35 cellular contexts compared by ENCODE assay signal in the genomic region with DNA sequence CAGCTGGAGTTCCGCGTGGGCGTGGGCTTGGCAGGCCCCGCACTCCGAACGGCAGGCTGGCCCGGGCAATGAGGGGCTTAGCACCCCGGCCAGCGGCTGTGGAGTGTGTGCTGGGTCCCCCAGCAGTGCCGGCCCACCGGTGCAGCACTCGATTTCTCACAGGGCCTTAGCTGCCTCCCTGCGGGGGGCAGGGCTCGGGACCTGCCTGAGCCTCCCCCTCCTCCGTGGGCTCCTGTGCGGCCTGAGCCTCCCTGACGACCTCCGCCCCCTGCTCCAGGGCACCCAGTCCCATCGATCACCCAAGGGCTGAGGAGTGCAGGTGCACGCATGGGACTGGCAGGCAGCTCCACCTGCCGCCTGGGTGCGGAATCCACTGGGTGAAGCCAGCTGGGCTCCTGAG.
DNase-seq lines count a peak whose midpoint lies in the region; ATAC-seq and TF ChIP-seq lines count a peak whose summit lies in the region.
"Had no signal": no experiment of that assay in that cellular context is flagged by ENCODE, and none has a peak within 500 bp of the region (broad histone marks: within the 10 kb centered on the region; RNA-seq: fewer than 3 reads in every experiment).

No MANE protein-coding gene starts in this region.

- H3K27ac ChIP-seq in ascending aorta, result peak overlapping the region; percentile 28 to 53
- no peak overlapping the region for H3K27ac ChIP-seq in spleen
- H3K27ac ChIP-seq in thoracic aorta, result peak overlapping the region in 1 of 2 donors; percentile 77
- no peak overlapping the region for H3K27ac ChIP-seq in A673 (ENCODE audit: low read depth, low read length, poor library complexity, severe bottlenecking)
- H3K27ac ChIP-seq: 22Rv1; A549; BLaER1; BLaER1 treated with 17β-estradiol and CSF1 and Interleukin-3, amounts not matched to agents 10 nM and 100 nM; C4-2B had no signal

- POLR2A ChIA-PET in A673 (lab: Charles Lee; ENCODE audit: low non-redundant PET), result no interaction called here

- H3K9me3 ChIP-seq in ascending aorta, result no peaks in the 10 kb centered on the region
- peaks cover 0 to 4% (median 0%) of the 10 kb centered on the region in 8 donors for H3K9me3 ChIP-seq in spleen
- no peaks in the 10 kb centered on the region for H3K9me3 ChIP-seq in thoracic aorta
- no peaks in the 10 kb centered on the region for H3K9me3 ChIP-seq in A673 (ENCODE audit: low read depth, low read length, poor library complexity, severe bottlenecking)
- H3K9me3 ChIP-seq: A549, BE2C, BLaER1, Caco-2 had no signal

- no peak overlapping the region for H3K27ac Mint-ChIP-seq in central memory CD8-positive, alpha-beta T cell (ENCODE audit: low read depth)
- H3K27ac Mint-ChIP-seq: B cell; CD14-positive monocyte; CD4-positive, alpha-beta memory T cell; CD4-positive, alpha-beta T cell; CD4-positive, CD25-positive, alpha-beta regulatory T cell; CD8-positive, alpha-beta memory T cell; CD8-positive, alpha-beta T cell had no signal

- H3K4me1 ChIP-seq in ascending aorta (no peaks in the 10 kb centered on the region), spleen (no peaks in the 10 kb centered on the region), thoracic aorta (ENCODE audit: control insufficient read depth in 1 of 2, low read depth in 2 of 2) (peaks cover 9 to 36% of the 10 kb centered on the region in 2 donors), A673 (ENCODE audit: insufficient read depth, low read length, poor library complexity, severe bottlenecking) (no peaks in the 10 kb centered on the region)
- H3K4me1 ChIP-seq: A549; BLaER1; BLaER1 treated with 17β-estradiol and CSF1 and Interleukin-3, amounts not matched to agents 10 nM and 100 nM; Caco-2 had no signal

- CTCF ChIA-PET in A673 (lab: Charles Lee), result no interaction called here

- peak; percentile 14 for ATAC-seq in central memory CD8-positive, alpha-beta T cell (replicated peaks; ENCODE audit: extremely low read depth, poor library complexity, severe bottlenecking)
- no peak for ATAC-seq in thoracic aorta (ENCODE audit: insufficient number of reproducible peaks, low FRiP score, low read depth)
- ATAC-seq: A549; CD8-positive, alpha-beta T cell had no signal

- H3K36me3 ChIP-seq in ascending aorta (no peaks in the 10 kb centered on the region), spleen (no peaks in the 10 kb centered on the region), thoracic aorta (no peaks in the 10 kb centered on the region), A673 (ENCODE audit: insufficient read depth, low read length, poor library complexity, severe bottlenecking) (no peaks in the 10 kb centered on the region), H7 (replicated peaks; ENCODE audit: control insufficient read depth, insufficient read depth, low read length) (no peaks in the 10 kb centered on the region)
- H3K36me3 ChIP-seq: BE2C; BLaER1; BLaER1 treated with 17β-estradiol and CSF1 and Interleukin-3, amounts not matched to agents 10 nM and 100 nM had no signal

- H3K4me3 Mint-ChIP-seq in central memory CD8-positive, alpha-beta T cell, result no peak overlapping the region
- H3K4me3 Mint-ChIP-seq: B cell; CD14-positive monocyte; CD4-positive, alpha-beta T cell; CD4-positive, CD25-positive, alpha-beta regulatory T cell; CD8-positive, alpha-beta memory T cell; CD8-positive, alpha-beta T cell had no signal

- no peak for DNase-seq in ascending aorta (ENCODE audit: low spot score in 2 of 2)
- DNase-seq in central memory CD8-positive, alpha-beta T cell (ENCODE audit: low spot score in 2 of 2), result no peak
- DNase-seq in spleen, result peak; percentile 67
- no peak for DNase-seq in thoracic aorta (ENCODE audit: low spot score)
- DNase-seq in A673 (ENCODE audit: low spot score), result no peak
- DNase-seq in NCI-H146 (lab: John Stamatoyannopoulos, UW), result no peak
- no peak for DNase-seq in H7
- no peak for DNase-seq in mesenteric fat pad (ENCODE audit: low spot score)
- DNase-seq: 8988T; ACHN; AML-193; BE2C; C1 segment of cervical spinal cord; Caco-2; Calu3; CD4-positive, alpha-beta memory T cell; CD4-positive, alpha-beta T cell; CD4-positive, CD25-positive, alpha-beta regulatory T cell; CD8-positive, alpha-beta memory T cell; CD8-positive, alpha-beta T cell; COR-L47; DMS 273 treated with DMSO at 0.1 percent for 48 hours; DMS153; DMS53; DMS79; DMS79 treated with DMSO at 0.1 percent for 48 hours; DND-41; EL had no signal

- no peak for TF ChIP-seq POLR2A in spleen (IDR thresholded peaks at IDR 0.05)

- H3K9me3 Mint-ChIP-seq in central memory CD8-positive, alpha-beta T cell, result peaks cover 5% of the 10 kb centered on the region

- TF ChIP-seq CTCF in ascending aorta (IDR thresholded peaks at IDR 0.05) (no peak), spleen (IDR thresholded peaks at IDR 0.05 in 8 of 11, conservative IDR thresholded peaks at IDR 0.05 in 3 of 11) (no peak), thoracic aorta (IDR thresholded peaks at IDR 0.05) (no peak), A673 (conservative IDR thresholded peaks at IDR 0.05; ENCODE audit: low read depth, low read length) (no peak)

- intact Hi-C loops in ascending aorta (cut with DNase I) (loop anchor here (10.0 kb wide), 1 partner anchor 228 kb away; no protein-coding TSS in a partner anchor), spleen (cut with DNase I; ENCODE audit: low total_unique reads) (no loop called here), A673 (cut with micrococcal nuclease; ENCODE audit: unreplicated experiment) (no loop called here)

- no peaks in the 10 kb centered on the region for H3K27me3 ChIP-seq in ascending aorta
- no peaks in the 10 kb centered on the region for H3K27me3 ChIP-seq in spleen (replicated peaks in 1 of 7)
- H3K27me3 ChIP-seq in thoracic aorta (replicated peaks; ENCODE audit: insufficient read depth), result no peaks in the 10 kb centered on the region
- H3K27me3 ChIP-seq in A673 (replicated peaks; ENCODE audit: insufficient read depth, low read depth, low read length, poor library complexity), result no peaks in the 10 kb centered on the region
- no peaks in the 10 kb centered on the region for H3K27me3 ChIP-seq in H7 (ENCODE audit: control insufficient read depth, insufficient read depth, low read length)
- H3K27me3 ChIP-seq: BE2C; BLaER1; BLaER1 treated with 17β-estradiol and CSF1 and Interleukin-3, amounts not matched to agents 10 nM and 100 nM had no signal

- no peaks in the 10 kb centered on the region for H3K4me1 Mint-ChIP-seq in central memory CD8-positive, alpha-beta T cell
- H3K4me1 Mint-ChIP-seq: B cell; CD14-positive monocyte; CD4-positive, alpha-beta memory T cell; CD4-positive, CD25-positive, alpha-beta regulatory T cell; CD8-positive, alpha-beta memory T cell had no signal

- H3K4me3 ChIP-seq in ascending aorta (peak overlapping the region in 1 of 2 donors; percentile 41), spleen (no peak overlapping the region), thoracic aorta (peak overlapping the region; percentile 56), A673 (ENCODE audit: low read depth, low read length, poor library complexity, severe bottlenecking) (no peak overlapping the region), H7 (ENCODE audit: insufficient read depth, low read depth, low read length) (no peak overlapping the region)
- H3K4me3 ChIP-seq: A549; BLaER1; BLaER1 treated with 17β-estradiol and CSF1 and Interleukin-3, amounts not matched to agents 10 nM and 100 nM had no signal

- 91 to 97% (median 92%) methylated on average over 11 to 22 of the region's 22 CpGs for WGBS in spleen, 5 donors

- no peaks in the 10 kb centered on the region for H3K27me3 Mint-ChIP-seq in central memory CD8-positive, alpha-beta T cell
- H3K27me3 Mint-ChIP-seq: B cell; CD4-positive, alpha-beta memory T cell; CD4-positive, alpha-beta T cell; CD4-positive, CD25-positive, alpha-beta regulatory T cell; CD8-positive, alpha-beta memory T cell had no signal

- no peaks in the 10 kb centered on the region for H3K36me3 Mint-ChIP-seq in central memory CD8-positive, alpha-beta T cell (ENCODE audit: insufficient read depth)
- H3K36me3 Mint-ChIP-seq: CD14-positive monocyte; CD4-positive, alpha-beta memory T cell; CD4-positive, CD25-positive, alpha-beta regulatory T cell; CD8-positive, alpha-beta memory T cell; CD8-positive, alpha-beta T cell had no signal

- BruUV-seq in A673 (replicated peaks; lab: Mats Ljungman, UMichigan), result no TSS peak

Comparison
In these comparisons a context has a peak if more than half of its experiments do, and no peak if none do; other contexts are left out.
1. H3K27ac ChIP-seq: peak in ascending aorta (2 of 2); none in spleen (0 of 8) and A673 (single experiment).